In genomic region chr6:129701721-129702455, GRCh38 we compare ENCODE assay signal across 15 cellular contexts. TPM values are rescaled to one million over a fixed set of nuclear protein-coding genes. Genes with fewer than 3 reads are reported as not detected.
DNase-seq lines count a peak whose midpoint lies in the region; ATAC-seq and TF ChIP-seq lines count a peak whose summit lies in the region.
"Had no signal": no experiment of that assay in that cellular context is flagged by ENCODE, and none has a peak within 500 bp of the region (broad histone marks: within the 10 kb centered on the region; RNA-seq: fewer than 3 reads in every experiment).

No MANE protein-coding gene starts in this region.

- H3K27me3 ChIP-seq in SK-N-SH (ENCODE audit: insufficient read depth) (no peaks in the 10 kb centered on the region), parathyroid adenoma (ENCODE audit: control insufficient read depth, insufficient read depth, low read length) (no peaks in the 10 kb centered on the region)
- H3K27me3 ChIP-seq: gastrocnemius medialis had no signal

- WGBS in SK-N-SH (ENCODE audit: low lambda C conversion rate): 39% methylated on average over 4 of the region's 4 CpGs

- TF ChIP-seq EP300 in SK-N-SH (IDR thresholded peaks at IDR 0.05; ENCODE audit: borderline replicate concordance in 1 of 2, low read depth in 1 of 2, low read length in 1 of 2): peak in 1 of 2 experiments; percentile 52; a peak in 1 of 4 replicates

- no peak for TF ChIP-seq POLR2A in erythroblast (IDR thresholded peaks at IDR 0.05; ENCODE audit: low read length)

- ATAC-seq in HG03354 (IDR thresholded peaks at IDR 0.05; ENCODE audit: poor library complexity, severe bottlenecking, unreplicated experiment): no peak
- ATAC-seq: gastrocnemius medialis; stimulated activated naive CD8-positive, alpha-beta T cell treated with anti-CD3 and anti-CD28 coated beads, Interleukin-15, amount 100 ng/mL, for 72 hours had no signal

- peaks cover 46% of the 10 kb centered on the region for H3F3A ChIP-seq in SK-N-SH (replicated peaks; ENCODE audit: insufficient read depth)

- H3K27ac ChIP-seq in SK-N-SH (ENCODE audit: low read depth in 2 of 2, low read length in 1 of 2) (peak overlapping the region; percentile 44 to 97; a peak in 3 of 4 replicates), parathyroid adenoma (peak overlapping the region; percentile 8)
- H3K27ac ChIP-seq: coronary artery, VCaP had no signal

- TF ChIP-seq RAD21 in SK-N-SH (IDR thresholded peaks at IDR 0.05; ENCODE audit: low read length): no peak

- H3K36me3 ChIP-seq in SK-N-SH (replicated peaks in 1 of 2; ENCODE audit: control insufficient read depth in 1 of 2, insufficient read depth in 2 of 2, low read length in 1 of 2): peaks cover 15 to 47% of the 10 kb centered on the region in 2 experiments
- no peaks in the 10 kb centered on the region for H3K36me3 ChIP-seq in parathyroid adenoma (ENCODE audit: control insufficient read depth, insufficient read depth, low read length)

- H3K4me1 ChIP-seq in SK-N-SH (ENCODE audit: control insufficient read depth in 1 of 2, insufficient read depth in 2 of 2, low read depth in 1 of 2, low read length in 1 of 2): peaks cover 0 to 53% of the 10 kb centered on the region in 2 experiments; a peak in 2 of 4 replicates
- H3K4me1 ChIP-seq in parathyroid adenoma: peaks cover 5% of the 10 kb centered on the region

- H3K4me2 ChIP-seq in SK-N-SH: peak overlapping the region; percentile 80
- peak overlapping the region; percentile 24 for H3K4me2 ChIP-seq in parathyroid adenoma (ENCODE audit: low read length)

- CTCF ChIA-PET in SK-N-SH (lab: Yijun Ruan, JAX): no interaction called here

- POLR2A ChIA-PET in SK-N-SH (lab: Yijun Ruan, JAX): no interaction called here

- H3K9me2 ChIP-seq in SK-N-SH: no peaks in the 10 kb centered on the region

- H4K20me1 ChIP-seq in SK-N-SH (ENCODE audit: insufficient read depth): no peaks in the 10 kb centered on the region; the same call in 1 of the 2 replicates

- TF ChIP-seq CTCF in SK-N-SH (IDR thresholded peaks at IDR 0.05) (no peak), parathyroid adenoma (IDR thresholded peaks at IDR 0.05) (no peak)

- H3K4me3 ChIP-seq in SK-N-SH (ENCODE audit: low read depth in 2 of 2, low read length in 1 of 2): peak overlapping the region in 1 of 2 experiments; percentile 10; a peak in 1 of 4 replicates
- no peak overlapping the region for H3K4me3 ChIP-seq in parathyroid adenoma (ENCODE audit: low read depth, low read length)
- H3K4me3 ChIP-seq: coronary artery, gastrocnemius medialis had no signal

- DNase-seq in GM03348 (ENCODE audit: low spot score) (peak; percentile 69), SK-N-SH (no peak), erythroblast (lab: John Stamatoyannopoulos, UW) (peak; percentile 82 to 86), NCI-H1436 (lab: John Stamatoyannopoulos, UW) (no peak), DMS 273 (lab: John Stamatoyannopoulos, UW; ENCODE audit: unreplicated experiment) (no peak)
- no peak for DNase-seq in activated effector memory CD4-positive, alpha-beta T cell treated with anti-CD3 and anti-CD28 coated beads, Interleukin-2, amount 50 U/mL, for 16 hours
- DNase-seq: activated naive CD4-positive, alpha-beta T cell treated with anti-CD3 and anti-CD28 coated beads, Interleukin-2, amount 50 U/mL, for 16 hours; CD4-positive, CD25-positive, alpha-beta regulatory T cell; gastrocnemius medialis; NCI-H2171; stimulated activated naive CD8-positive, alpha-beta T cell treated with anti-CD3 and anti-CD28 coated beads, Interleukin-15, amount 100 ng/mL, for 72 hours had no signal

- no peak overlapping the region for H2AFZ ChIP-seq in SK-N-SH (ENCODE audit: low read depth)
- H2AFZ ChIP-seq in parathyroid adenoma: no peak overlapping the region

- H3K9me3 ChIP-seq in SK-N-SH (no peaks in the 10 kb centered on the region), parathyroid adenoma (ENCODE audit: control insufficient read depth, low read length) (no peaks in the 10 kb centered on the region)
- H3K9me3 ChIP-seq: gastrocnemius medialis had no signal

- H3K79me2 ChIP-seq in SK-N-SH (ENCODE audit: insufficient read depth) (peaks cover 99% of the 10 kb centered on the region), parathyroid adenoma (peaks cover 56% of the 10 kb centered on the region)

- H3K9ac ChIP-seq in SK-N-SH (peak overlapping the region; percentile 74), parathyroid adenoma (no peak overlapping the region)

TF ChIP-seq in SK-N-SH, 30 proteins besides CTCF, POLR2A, EP300 and RAD21 (continues in another document):
- TF ChIP-seq FOXM1 (IDR thresholded peaks at IDR 0.05; ENCODE audit: low read depth) (no peak; the same call in 1 of the 2 replicates), FOSL2 (IDR thresholded peaks at IDR 0.05; ENCODE audit: borderline replicate concordance, low read depth) (peak; percentile 69; the same call in 1 of the 2 replicates), ELF1 (IDR thresholded peaks at IDR 0.05) (no peak), PBX3 (IDR thresholded peaks at IDR 0.05) (peak; percentile 75), RFX5 (IDR thresholded peaks at IDR 0.05; ENCODE audit: low read length) (no peak), MEF2A (IDR thresholded peaks at IDR 0.05; ENCODE audit: borderline replicate concordance, low read depth) (peak; percentile 22; the same call in 1 of the 2 replicates), IRF3 (IDR thresholded peaks at IDR 0.05; ENCODE audit: low read depth, low read length) (no peak), RXRA (IDR thresholded peaks at IDR 0.05; ENCODE audit: borderline replicate concordance, low read depth) (no peak), MAX (IDR thresholded peaks at IDR 0.05; ENCODE audit: low read depth) (0 out of 2 replicates have a peak, but pooled peaks have one; percentile 43), SIN3A (IDR thresholded peaks at IDR 0.05; ENCODE audit: borderline replicate concordance, low read depth, low read length) (no peak), GATA2 (CRISPR knock-in tag; IDR thresholded peaks at IDR 0.05) (no peak), CHD2 (IDR thresholded peaks at IDR 0.05; ENCODE audit: low read length, partially characterized antibody) (no peak), REST (IDR thresholded peaks at IDR 0.05; ENCODE audit: low read depth, low read length) (no peak), JUND (IDR thresholded peaks at IDR 0.05) (peak; percentile 75), POLR2AphosphoS5 (IDR thresholded peaks at IDR 0.05; ENCODE audit: low read depth, low read length) (peak; percentile 28; the same call in 1 of the 2 replicates), GABPA (IDR thresholded peaks at IDR 0.05; ENCODE audit: low read depth) (no peak), TEAD4 (IDR thresholded peaks at IDR 0.05; ENCODE audit: borderline replicate concordance, insufficient read depth) (peak; percentile 27; the same call in 1 of the 2 replicates)

RNA-seq across cellular contexts. Expression of gene ARHGAP18, which starts 8.1 kb away (rescaled TPM):
- 25.0 and 32.8 TPM in 2 replicates for polyA plus RNA-seq in SK-N-SH (2012; rRNA removed)
- polyA plus RNA-seq in SK-N-SH (2012; cell fraction: cytosol; rRNA removed): 38.9 and 45.2 TPM in 2 replicates
- 10.2 and 20.0 TPM in 2 replicates for polyA plus RNA-seq in SK-N-SH (2012; cell fraction: nucleus; rRNA removed)

Comparison
In these comparisons a context has a peak if more than half of its experiments do, and no peak if none do; other contexts are left out.
1. DNase-seq: peak in GM03348 (single experiment) and erythroblast (2 of 2); none in SK-N-SH (single experiment), activated effector memory CD4-positive, alpha-beta T cell treated with anti-CD3 and anti-CD28 coated beads, Interleukin-2, amount 50 U/mL, for 16 hours (single experiment), NCI-H1436 (single experiment) and DMS 273 (single experiment).